33 cellular contexts compared by ENCODE assay signal in genomic region chr2:118084483-118085089, GRCh38.
"Had no signal": no experiment of that assay in that cellular context is flagged by ENCODE, and none has a peak within 500 bp of the region (broad histone marks: within the 10 kb centered on the region; RNA-seq: fewer than 3 reads in every experiment).

No MANE protein-coding gene starts in this region.

- H3K9ac ChIP-seq: neural progenitor cell had no signal

- H2AFZ ChIP-seq: neural progenitor cell had no signal

- ATAC-seq: activated CD8-positive, alpha-beta T cell treated with anti-CD3 and anti-CD28 coated beads for 36 hours; activated T-cell treated with anti-CD3 and anti-CD28 coated beads, Interleukin-2, amount 50 U/mL, for 4 hours; activated T-helper 17 cell treated with anti-CD3 and anti-CD28 coated beads, Interleukin-2, amount 50 U/mL, for 72 hours; effector memory CD8-positive, alpha-beta T cell; esophagus mucosa; foreskin keratinocyte; heart left ventricle; left lung; natural killer cell; sciatic nerve; stimulated activated memory B cell treated with anti-CD40 and anti-IgM and Interleukin-4, amounts not matched to agents 10 μg/mL and 1 μg/mL and 100 μg/mL, for 72 hours; stimulated activated naive CD8-positive, alpha-beta T cell treated with anti-CD3 and anti-CD28 coated beads, Interleukin-15, amount 100 ng/mL, for 72 hours; WTC11 had no signal

- H3K4me2 ChIP-seq: neural progenitor cell had no signal

- H3K27ac ChIP-seq: foreskin keratinocyte, heart left ventricle, left lung, neural progenitor cell, skin epidermis, thyroid gland, upper lobe of left lung, vagina had no signal

- DNase-seq: activated CD4-positive, alpha-beta T cell treated with anti-CD3 and anti-CD28 coated beads for 1 hour; activated CD4-positive, alpha-beta T cell treated with anti-CD3 and anti-CD28 coated beads, Interleukin-2, amount 10 ng/mL, durations not matched to agents 7 days and 5 days; activated CD8-positive, alpha-beta T cell treated with anti-CD3 and anti-CD28 coated beads for 36 hours; activated gamma-delta T cell treated with Interleukin-2 at 50 U/mL for 16 hours; activated naive CD4-positive, alpha-beta T cell treated with anti-CD3 and anti-CD28 coated beads, Interleukin-2, amount 50 U/mL, for 16 hours; activated T-cell treated with anti-CD3 and anti-CD28 coated beads, Interleukin-2, amount 50 U/mL, for 4 hours; amniotic stem cell; cortex of kidney; effector memory CD8-positive, alpha-beta T cell; foreskin keratinocyte; heart left ventricle; left lung; mesendoderm; natural killer cell; occipital lobe; posterior cingulate gyrus; stimulated activated CD4-positive, alpha-beta T cell treated with anti-CD3 and anti-CD28 coated beads, Interleukin-1b, Interleukin-23, amount 100 ng/mL, for 48 hours; stimulated activated CD4-positive, alpha-beta T cell treated with anti-CD3 and anti-CD28 coated beads, Interleukin-4, amount 100 ng/mL, for 4 hours; stimulated activated CD8-positive, alpha-beta memory T cell treated with anti-CD3 and anti-CD28 coated beads, Interleukin-4, amount 100 ng/mL, for 48 hours; stimulated activated naive CD8-positive, alpha-beta T cell treated with anti-CD3 and anti-CD28 coated beads, Interleukin-15, amount 100 ng/mL, for 72 hours; T-helper 2 cell; thyroid gland; upper lobe of left lung had no signal

- H3K27me3 ChIP-seq: left lung, neural progenitor cell, thyroid gland, upper lobe of left lung, vagina had no signal

- H3K9me3 ChIP-seq: heart left ventricle, left lung, thyroid gland, upper lobe of left lung, vagina had no signal

- H3K36me3 ChIP-seq: heart left ventricle, left lung, neural progenitor cell, thyroid gland, upper lobe of left lung, vagina had no signal

- FAIRE-seq: astrocyte had no signal

- H3K4me3 ChIP-seq: heart left ventricle, left lung, lung, neural progenitor cell, skin epidermis, thyroid gland, upper lobe of left lung, vagina had no signal
